In the genomic region with DNA sequence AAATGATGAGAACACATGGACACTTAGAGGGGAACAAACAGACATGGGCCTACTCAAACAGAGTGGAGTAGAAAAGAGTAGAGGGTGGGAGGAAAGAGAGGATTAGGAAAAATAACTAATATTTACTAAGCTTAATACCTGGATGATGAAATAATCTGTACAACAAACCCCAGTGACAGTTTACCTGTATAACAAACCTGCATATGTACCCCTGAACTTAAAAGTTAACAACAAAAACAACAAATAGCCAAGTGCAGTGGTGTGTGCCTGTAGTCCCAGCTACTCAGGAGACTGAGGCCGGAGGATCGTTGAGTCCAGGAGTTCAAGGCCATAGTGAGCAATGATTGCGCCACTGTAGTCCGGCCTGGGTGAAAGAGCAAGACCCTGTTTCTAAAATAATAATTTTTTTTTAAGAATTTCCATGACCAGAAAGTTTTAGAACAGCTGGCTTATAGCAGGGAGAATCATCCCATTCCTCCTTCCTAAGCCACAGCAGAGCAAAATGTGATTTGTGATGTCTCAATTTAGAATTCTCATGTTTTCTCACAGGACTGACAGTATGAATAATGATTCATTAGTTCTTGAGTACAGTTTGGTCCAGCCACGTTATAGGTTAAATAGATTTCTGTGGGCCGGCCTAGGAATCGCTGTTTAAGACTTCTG, we compare ENCODE assay signal across 1 cellular context.
TF ChIP-seq lines count a peak whose summit lies in the region.

No MANE protein-coding gene starts in this region.

TF ChIP-seq in HepG2, 621 proteins besides CTCF, POLR2A, EP300 and RAD21 (continued from another document and continues in another):
- no peak for TF ChIP-seq ZNF850 (CRISPR knock-in tag; conservative IDR thresholded peaks at IDR 0.05)
- TF ChIP-seq, protein P1, sequence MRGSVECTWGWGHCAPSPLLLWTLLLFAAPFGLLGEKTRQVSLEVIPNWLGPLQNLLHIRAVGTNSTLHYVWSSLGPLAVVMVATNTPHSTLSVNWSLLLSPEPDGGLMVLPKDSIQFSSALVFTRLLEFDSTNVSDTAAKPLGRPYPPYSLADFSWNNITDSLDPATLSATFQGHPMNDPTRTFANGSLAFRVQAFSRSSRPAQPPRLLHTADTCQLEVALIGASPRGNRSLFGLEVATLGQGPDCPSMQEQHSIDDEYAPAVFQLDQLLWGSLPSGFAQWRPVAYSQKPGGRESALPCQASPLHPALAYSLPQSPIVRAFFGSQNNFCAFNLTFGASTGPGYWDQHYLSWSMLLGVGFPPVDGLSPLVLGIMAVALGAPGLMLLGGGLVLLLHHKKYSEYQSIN (CRISPR knock-in tag; IDR thresholded peaks at IDR 0.05; ENCODE audit: borderline replicate concordance), result no peak
- TF ChIP-seq, protein P2, sequence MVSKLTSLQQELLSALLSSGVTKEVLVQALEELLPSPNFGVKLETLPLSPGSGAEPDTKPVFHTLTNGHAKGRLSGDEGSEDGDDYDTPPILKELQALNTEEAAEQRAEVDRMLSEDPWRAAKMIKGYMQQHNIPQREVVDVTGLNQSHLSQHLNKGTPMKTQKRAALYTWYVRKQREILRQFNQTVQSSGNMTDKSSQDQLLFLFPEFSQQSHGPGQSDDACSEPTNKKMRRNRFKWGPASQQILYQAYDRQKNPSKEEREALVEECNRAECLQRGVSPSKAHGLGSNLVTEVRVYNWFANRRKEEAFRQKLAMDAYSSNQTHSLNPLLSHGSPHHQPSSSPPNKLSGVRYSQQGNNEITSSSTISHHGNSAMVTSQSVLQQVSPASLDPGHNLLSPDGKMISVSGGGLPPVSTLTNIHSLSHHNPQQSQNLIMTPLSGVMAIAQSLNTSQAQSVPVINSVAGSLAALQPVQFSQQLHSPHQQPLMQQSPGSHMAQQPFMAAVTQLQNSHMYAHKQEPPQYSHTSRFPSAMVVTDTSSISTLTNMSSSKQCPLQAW (CRISPR knock-in tag; IDR thresholded peaks at IDR 0.05), result no peak
- TF ChIP-seq, protein P3, sequence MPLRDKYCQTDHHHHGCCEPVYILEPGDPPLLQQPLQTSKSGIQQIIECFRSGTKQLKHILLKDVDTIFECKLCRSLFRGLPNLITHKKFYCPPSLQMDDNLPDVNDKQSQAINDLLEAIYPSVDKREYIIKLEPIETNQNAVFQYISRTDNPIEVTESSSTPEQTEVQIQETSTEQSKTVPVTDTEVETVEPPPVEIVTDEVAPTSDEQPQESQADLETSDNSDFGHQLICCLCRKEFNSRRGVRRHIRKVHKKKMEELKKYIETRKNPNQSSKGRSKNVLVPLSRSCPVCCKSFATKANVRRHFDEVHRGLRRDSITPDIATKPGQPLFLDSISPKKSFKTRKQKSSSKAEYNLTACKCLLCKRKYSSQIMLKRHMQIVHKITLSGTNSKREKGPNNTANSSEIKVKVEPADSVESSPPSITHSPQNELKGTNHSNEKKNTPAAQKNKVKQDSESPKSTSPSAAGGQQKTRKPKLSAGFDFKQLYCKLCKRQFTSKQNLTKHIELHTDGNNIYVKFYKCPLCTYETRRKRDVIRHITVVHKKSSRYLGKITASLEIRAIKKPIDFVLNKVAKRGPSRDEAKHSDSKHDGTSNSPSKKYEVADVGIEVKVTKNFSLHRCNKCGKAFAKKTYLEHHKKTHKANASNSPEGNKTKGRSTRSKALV (CRISPR knock-in tag; IDR thresholded peaks at IDR 0.05), result peak; percentile 54; the same call in 1 of the 2 replicates
- TF ChIP-seq, protein P4, sequence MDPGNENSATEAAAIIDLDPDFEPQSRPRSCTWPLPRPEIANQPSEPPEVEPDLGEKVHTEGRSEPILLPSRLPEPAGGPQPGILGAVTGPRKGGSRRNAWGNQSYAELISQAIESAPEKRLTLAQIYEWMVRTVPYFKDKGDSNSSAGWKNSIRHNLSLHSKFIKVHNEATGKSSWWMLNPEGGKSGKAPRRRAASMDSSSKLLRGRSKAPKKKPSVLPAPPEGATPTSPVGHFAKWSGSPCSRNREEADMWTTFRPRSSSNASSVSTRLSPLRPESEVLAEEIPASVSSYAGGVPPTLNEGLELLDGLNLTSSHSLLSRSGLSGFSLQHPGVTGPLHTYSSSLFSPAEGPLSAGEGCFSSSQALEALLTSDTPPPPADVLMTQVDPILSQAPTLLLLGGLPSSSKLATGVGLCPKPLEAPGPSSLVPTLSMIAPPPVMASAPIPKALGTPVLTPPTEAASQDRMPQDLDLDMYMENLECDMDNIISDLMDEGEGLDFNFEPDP (CRISPR knock-in tag; conservative IDR thresholded peaks at IDR 0.05), result no peak
- no peak for TF ChIP-seq GLI4 (CRISPR knock-in tag; IDR thresholded peaks at IDR 0.05; ENCODE audit: borderline replicate concordance)
- TF ChIP-seq ZSCAN25 (CRISPR knock-in tag; IDR thresholded peaks at IDR 0.05), result peak; percentile 67
- no peak for TF ChIP-seq MYC (CRISPR knock-in tag; IDR thresholded peaks at IDR 0.05; ENCODE audit: borderline replicate concordance)
- TF ChIP-seq KAT2B (IDR thresholded peaks at IDR 0.05; ENCODE audit: borderline replicate concordance, low read depth, low read length), result no peak
- TF ChIP-seq, protein P5, sequence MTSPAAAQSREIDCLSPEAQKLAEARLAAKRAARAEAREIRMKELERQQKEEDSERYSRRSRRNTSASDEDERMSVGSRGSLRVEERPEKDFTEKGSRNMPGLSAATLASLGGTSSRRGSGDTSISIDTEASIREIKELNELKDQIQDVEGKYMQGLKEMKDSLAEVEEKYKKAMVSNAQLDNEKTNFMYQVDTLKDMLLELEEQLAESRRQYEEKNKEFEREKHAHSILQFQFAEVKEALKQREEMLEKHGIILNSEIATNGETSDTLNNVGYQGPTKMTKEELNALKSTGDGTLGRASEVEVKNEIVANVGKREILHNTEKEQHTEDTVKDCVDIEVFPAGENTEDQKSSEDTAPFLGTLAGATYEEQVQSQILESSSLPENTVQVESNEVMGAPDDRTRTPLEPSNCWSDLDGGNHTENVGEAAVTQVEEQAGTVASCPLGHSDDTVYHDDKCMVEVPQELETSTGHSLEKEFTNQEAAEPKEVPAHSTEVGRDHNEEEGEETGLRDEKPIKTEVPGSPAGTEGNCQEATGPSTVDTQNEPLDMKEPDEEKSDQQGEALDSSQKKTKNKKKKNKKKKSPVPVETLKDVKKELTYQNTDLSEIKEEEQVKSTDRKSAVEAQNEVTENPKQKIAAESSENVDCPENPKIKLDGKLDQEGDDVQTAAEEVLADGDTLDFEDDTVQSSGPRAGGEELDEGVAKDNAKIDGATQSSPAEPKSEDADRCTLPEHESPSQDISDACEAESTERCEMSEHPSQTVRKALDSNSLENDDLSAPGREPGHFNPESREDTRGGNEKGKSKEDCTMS (CRISPR knock-in tag; conservative IDR thresholded peaks at IDR 0.05), result no peak
- TF ChIP-seq FOXP1 (IDR thresholded peaks at IDR 0.05), result peak; percentile 26; the same call in 1 of the 2 replicates
- peak; percentile 97 for TF ChIP-seq FOXP1 (CRISPR knock-in tag; IDR thresholded peaks at IDR 0.05)
- TF ChIP-seq, protein P6, sequence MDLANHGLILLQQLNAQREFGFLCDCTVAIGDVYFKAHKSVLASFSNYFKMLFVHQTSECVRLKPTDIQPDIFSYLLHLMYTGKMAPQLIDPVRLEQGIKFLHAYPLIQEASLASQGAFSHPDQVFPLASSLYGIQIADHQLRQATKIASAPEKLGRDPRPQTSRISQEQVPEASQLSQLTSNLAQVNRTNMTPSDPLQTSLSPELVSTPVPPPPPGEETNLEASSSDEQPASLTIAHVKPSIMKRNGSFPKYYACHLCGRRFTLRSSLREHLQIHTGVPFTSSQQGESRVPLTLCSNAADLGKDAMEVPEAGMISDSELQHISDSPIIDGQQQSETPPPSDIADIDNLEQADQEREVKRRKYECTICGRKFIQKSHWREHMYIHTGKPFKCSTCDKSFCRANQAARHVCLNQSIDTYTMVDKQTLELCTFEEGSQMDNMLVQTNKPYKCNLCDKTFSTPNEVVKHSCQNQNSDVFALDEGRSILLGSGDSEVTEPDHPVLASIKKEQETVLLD (CRISPR knock-in tag; IDR thresholded peaks at IDR 0.05; ENCODE audit: low read depth), result no peak
- TF ChIP-seq BORCS8-MEF2B (CRISPR knock-in tag; IDR thresholded peaks at IDR 0.05), result no peak
- TF ChIP-seq, protein P7, sequence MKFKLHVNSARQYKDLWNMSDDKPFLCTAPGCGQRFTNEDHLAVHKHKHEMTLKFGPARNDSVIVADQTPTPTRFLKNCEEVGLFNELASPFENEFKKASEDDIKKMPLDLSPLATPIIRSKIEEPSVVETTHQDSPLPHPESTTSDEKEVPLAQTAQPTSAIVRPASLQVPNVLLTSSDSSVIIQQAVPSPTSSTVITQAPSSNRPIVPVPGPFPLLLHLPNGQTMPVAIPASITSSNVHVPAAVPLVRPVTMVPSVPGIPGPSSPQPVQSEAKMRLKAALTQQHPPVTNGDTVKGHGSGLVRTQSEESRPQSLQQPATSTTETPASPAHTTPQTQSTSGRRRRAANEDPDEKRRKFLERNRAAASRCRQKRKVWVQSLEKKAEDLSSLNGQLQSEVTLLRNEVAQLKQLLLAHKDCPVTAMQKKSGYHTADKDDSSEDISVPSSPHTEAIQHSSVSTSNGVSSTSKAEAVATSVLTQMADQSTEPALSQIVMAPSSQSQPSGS (CRISPR knock-in tag; IDR thresholded peaks at IDR 0.05), result peak; percentile 60; the same call in 1 of the 2 replicates
- TF ChIP-seq, protein P8, sequence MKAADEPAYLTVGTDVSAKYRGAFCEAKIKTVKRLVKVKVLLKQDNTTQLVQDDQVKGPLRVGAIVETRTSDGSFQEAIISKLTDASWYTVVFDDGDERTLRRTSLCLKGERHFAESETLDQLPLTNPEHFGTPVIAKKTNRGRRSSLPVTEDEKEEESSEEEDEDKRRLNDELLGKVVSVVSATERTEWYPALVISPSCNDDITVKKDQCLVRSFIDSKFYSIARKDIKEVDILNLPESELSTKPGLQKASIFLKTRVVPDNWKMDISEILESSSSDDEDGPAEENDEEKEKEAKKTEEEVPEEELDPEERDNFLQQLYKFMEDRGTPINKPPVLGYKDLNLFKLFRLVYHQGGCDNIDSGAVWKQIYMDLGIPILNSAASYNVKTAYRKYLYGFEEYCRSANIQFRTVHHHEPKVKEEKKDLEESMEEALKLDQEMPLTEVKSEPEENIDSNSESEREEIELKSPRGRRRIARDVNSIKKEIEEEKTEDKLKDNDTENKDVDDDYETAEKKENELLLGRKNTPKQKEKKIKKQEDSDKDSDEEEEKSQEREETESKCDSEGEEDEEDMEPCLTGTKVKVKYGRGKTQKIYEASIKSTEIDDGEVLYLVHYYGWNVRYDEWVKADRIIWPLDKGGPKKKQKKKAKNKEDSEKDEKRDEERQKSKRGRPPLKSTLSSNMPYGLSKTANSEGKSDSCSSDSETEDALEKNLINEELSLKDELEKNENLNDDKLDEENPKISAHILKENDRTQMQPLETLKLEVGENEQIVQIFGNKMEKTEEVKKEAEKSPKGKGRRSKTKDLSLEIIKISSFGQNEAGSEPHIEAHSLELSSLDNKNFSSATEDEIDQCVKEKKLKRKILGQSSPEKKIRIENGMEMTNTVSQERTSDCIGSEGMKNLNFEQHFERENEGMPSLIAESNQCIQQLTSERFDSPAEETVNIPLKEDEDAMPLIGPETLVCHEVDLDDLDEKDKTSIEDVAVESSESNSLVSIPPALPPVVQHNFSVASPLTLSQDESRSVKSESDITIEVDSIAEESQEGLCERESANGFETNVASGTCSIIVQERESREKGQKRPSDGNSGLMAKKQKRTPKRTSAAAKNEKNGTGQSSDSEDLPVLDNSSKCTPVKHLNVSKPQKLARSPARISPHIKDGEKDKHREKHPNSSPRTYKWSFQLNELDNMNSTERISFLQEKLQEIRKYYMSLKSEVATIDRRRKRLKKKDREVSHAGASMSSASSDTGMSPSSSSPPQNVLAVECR (CRISPR knock-in tag; IDR thresholded peaks at IDR 0.05; ENCODE audit: borderline replicate concordance), result peak; percentile 13; the same call in 1 of the 2 replicates
- TF ChIP-seq, protein P9, sequence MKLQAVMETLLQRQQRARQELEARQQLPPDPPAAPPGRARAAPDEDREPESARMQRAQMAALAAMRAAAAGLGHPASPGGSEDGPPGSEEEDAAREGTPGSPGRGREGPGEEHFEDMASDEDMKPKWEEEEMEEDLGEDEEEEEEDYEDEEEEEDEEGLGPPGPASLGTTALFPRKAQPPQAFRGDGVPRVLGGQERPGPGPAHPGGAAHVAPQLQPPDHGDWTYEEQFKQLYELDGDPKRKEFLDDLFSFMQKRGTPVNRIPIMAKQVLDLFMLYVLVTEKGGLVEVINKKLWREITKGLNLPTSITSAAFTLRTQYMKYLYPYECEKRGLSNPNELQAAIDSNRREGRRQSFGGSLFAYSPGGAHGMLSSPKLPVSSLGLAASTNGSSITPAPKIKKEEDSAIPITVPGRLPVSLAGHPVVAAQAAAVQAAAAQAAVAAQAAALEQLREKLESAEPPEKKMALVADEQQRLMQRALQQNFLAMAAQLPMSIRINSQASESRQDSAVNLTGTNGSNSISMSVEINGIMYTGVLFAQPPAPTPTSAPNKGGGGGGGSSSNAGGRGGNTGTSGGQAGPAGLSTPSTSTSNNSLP (IDR thresholded peaks at IDR 0.05; ENCODE audit: low read depth, low read length), result no peak
- TF ChIP-seq KDM4B (CRISPR knock-in tag; IDR thresholded peaks at IDR 0.05), result no peak
- TF ChIP-seq, protein P10, sequence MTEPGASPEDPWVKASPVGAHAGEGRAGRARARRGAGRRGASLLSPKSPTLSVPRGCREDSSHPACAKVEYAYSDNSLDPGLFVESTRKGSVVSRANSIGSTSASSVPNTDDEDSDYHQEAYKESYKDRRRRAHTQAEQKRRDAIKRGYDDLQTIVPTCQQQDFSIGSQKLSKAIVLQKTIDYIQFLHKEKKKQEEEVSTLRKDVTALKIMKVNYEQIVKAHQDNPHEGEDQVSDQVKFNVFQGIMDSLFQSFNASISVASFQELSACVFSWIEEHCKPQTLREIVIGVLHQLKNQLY (CRISPR knock-in tag; IDR thresholded peaks at IDR 0.05), result no peak
- TF ChIP-seq, protein P11, sequence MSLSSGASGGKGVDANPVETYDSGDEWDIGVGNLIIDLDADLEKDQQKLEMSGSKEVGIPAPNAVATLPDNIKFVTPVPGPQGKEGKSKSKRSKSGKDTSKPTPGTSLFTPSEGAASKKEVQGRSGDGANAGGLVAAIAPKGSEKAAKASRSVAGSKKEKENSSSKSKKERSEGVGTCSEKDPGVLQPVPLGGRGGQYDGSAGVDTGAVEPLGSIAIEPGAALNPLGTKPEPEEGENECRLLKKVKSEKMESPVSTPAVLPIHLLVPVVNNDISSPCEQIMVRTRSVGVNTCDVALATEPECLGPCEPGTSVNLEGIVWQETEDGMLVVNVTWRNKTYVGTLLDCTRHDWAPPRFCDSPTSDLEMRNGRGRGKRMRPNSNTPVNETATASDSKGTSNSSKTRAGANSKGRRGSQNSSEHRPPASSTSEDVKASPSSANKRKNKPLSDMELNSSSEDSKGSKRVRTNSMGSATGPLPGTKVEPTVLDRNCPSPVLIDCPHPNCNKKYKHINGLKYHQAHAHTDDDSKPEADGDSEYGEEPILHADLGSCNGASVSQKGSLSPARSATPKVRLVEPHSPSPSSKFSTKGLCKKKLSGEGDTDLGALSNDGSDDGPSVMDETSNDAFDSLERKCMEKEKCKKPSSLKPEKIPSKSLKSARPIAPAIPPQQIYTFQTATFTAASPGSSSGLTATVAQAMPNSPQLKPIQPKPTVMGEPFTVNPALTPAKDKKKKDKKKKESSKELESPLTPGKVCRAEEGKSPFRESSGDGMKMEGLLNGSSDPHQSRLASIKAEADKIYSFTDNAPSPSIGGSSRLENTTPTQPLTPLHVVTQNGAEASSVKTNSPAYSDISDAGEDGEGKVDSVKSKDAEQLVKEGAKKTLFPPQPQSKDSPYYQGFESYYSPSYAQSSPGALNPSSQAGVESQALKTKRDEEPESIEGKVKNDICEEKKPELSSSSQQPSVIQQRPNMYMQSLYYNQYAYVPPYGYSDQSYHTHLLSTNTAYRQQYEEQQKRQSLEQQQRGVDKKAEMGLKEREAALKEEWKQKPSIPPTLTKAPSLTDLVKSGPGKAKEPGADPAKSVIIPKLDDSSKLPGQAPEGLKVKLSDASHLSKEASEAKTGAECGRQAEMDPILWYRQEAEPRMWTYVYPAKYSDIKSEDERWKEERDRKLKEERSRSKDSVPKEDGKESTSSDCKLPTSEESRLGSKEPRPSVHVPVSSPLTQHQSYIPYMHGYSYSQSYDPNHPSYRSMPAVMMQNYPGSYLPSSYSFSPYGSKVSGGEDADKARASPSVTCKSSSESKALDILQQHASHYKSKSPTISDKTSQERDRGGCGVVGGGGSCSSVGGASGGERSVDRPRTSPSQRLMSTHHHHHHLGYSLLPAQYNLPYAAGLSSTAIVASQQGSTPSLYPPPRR (CRISPR knock-in tag; IDR thresholded peaks at IDR 0.05; ENCODE audit: borderline replicate concordance), result peak; percentile 64; the same call in 1 of the 2 replicates
- no peak for TF ChIP-seq SALL2 (CRISPR knock-in tag; IDR thresholded peaks at IDR 0.05)
- TF ChIP-seq ZC3H13 (CRISPR knock-in tag; IDR thresholded peaks at IDR 0.05), result no peak
